ENCODE assay signal across 18 cellular contexts in genomic region chr2:134676960-134677359, GRCh38. TPM values are rescaled to one million over a fixed set of nuclear protein-coding genes. Genes with fewer than 3 reads are reported as not detected.
A peak's percentile ranks its signal among the peaks of the same experiment; 100 is the strongest.
DNase-seq lines count a peak whose midpoint lies in the region; ATAC-seq, FAIRE-seq and TF ChIP-seq lines count a peak whose summit lies in the region.
"Had no signal": no experiment of that assay in that cellular context is flagged by ENCODE, and none has a peak within 500 bp of the region (broad histone marks: within the 10 kb centered on the region; RNA-seq: fewer than 3 reads in every experiment).

No MANE protein-coding gene starts in this region.

- DNase-seq in right atrium auricular region (ENCODE audit: low spot score) (no peak), cardiac septum (ENCODE audit: low spot score) (no peak), immature natural killer cell (peak; percentile 25 to 42 (median 37)), small intestine (no peak)
- DNase-seq in T-helper 2 cell treated with Interferon-gamma antibody and Interleukin-4, amounts not matched to agents 5 μg/mL and 100 μg/mL, for 36 hours (ENCODE audit: low spot score): no peak
- DNase-seq: activated CD4-positive, alpha-beta T cell treated with anti-CD3 and anti-CD28 coated beads for 1 hour; brain microvascular endothelial cell; NCI-H1930; NCI-H510A; SHP77; T-helper 9 cell; testis had no signal

- H3K27me3 Mint-ChIP-seq in T-helper 2 cell treated with Interferon-gamma antibody and Interleukin-4, amounts not matched to agents 5 μg/mL and 100 μg/mL, for 36 hours (ENCODE audit: low read depth): peaks cover 40% of the 10 kb centered on the region
- H3K27me3 Mint-ChIP-seq in immature natural killer cell (ENCODE audit: low read depth in 3 of 3): peaks cover 2 to 4% (median 2%) of the 10 kb centered on the region in 3 donors
- peaks cover 4% of the 10 kb centered on the region for H3K27me3 Mint-ChIP-seq in stimulated activated naive CD8-positive, alpha-beta T cell treated with anti-CD3 and anti-CD28 coated beads, Interleukin-15, Interleukin-2, amounts not matched to agents 100 ng/mL and 50 ng/mL, for 24 hours
- H3K27me3 Mint-ChIP-seq: memory B cell had no signal

- H3K9me3 ChIP-seq in right atrium auricular region (no peaks in the 10 kb centered on the region), small intestine (ENCODE audit: control insufficient read depth, low read depth) (no peaks in the 10 kb centered on the region)
- H3K9me3 ChIP-seq: HAP-1, testis had no signal

- H3K36me3 Mint-ChIP-seq in T-helper 2 cell treated with Interferon-gamma antibody and Interleukin-4, amounts not matched to agents 5 μg/mL and 100 μg/mL, for 36 hours (ENCODE audit: low read depth): peaks cover 8% of the 10 kb centered on the region
- H3K36me3 Mint-ChIP-seq in immature natural killer cell: no peaks in the 10 kb centered on the region
- H3K36me3 Mint-ChIP-seq in stimulated activated naive CD8-positive, alpha-beta T cell treated with anti-CD3 and anti-CD28 coated beads, Interleukin-15, Interleukin-2, amounts not matched to agents 100 ng/mL and 50 ng/mL, for 24 hours (ENCODE audit: low read depth): no peaks in the 10 kb centered on the region
- H3K36me3 Mint-ChIP-seq: memory B cell had no signal

- H3K4me1 Mint-ChIP-seq in T-helper 2 cell treated with Interferon-gamma antibody and Interleukin-4, amounts not matched to agents 5 μg/mL and 100 μg/mL, for 36 hours (ENCODE audit: low read depth): peaks cover 53% of the 10 kb centered on the region
- peaks cover 75% of the 10 kb centered on the region in 2 donors for H3K4me1 Mint-ChIP-seq in immature natural killer cell
- peaks cover 40% of the 10 kb centered on the region for H3K4me1 Mint-ChIP-seq in stimulated activated naive CD8-positive, alpha-beta T cell treated with anti-CD3 and anti-CD28 coated beads, Interleukin-15, Interleukin-2, amounts not matched to agents 100 ng/mL and 50 ng/mL, for 24 hours (ENCODE audit: low read depth)

- H3K27ac Mint-ChIP-seq in T-helper 2 cell treated with Interferon-gamma antibody and Interleukin-4, amounts not matched to agents 5 μg/mL and 100 μg/mL, for 36 hours: no peak overlapping the region
- H3K27ac Mint-ChIP-seq in immature natural killer cell: peak overlapping the region; percentile 62 to 93 (median 86)
- H3K27ac Mint-ChIP-seq in stimulated activated naive CD8-positive, alpha-beta T cell treated with anti-CD3 and anti-CD28 coated beads, Interleukin-15, Interleukin-2, amounts not matched to agents 100 ng/mL and 50 ng/mL, for 24 hours: peak overlapping the region; percentile 42
- H3K27ac Mint-ChIP-seq: memory B cell had no signal

- H3K36me3 ChIP-seq in right atrium auricular region (no peaks in the 10 kb centered on the region), small intestine (ENCODE audit: control insufficient read depth in 2 of 2, insufficient read depth in 2 of 2, low read length in 2 of 2) (no peaks in the 10 kb centered on the region)
- H3K36me3 ChIP-seq: brain microvascular endothelial cell, HAP-1 had no signal

- no peaks in the 10 kb centered on the region for H3K27me3 ChIP-seq in right atrium auricular region
- no peaks in the 10 kb centered on the region for H3K27me3 ChIP-seq in small intestine (ENCODE audit: control insufficient read depth in 2 of 2, insufficient read depth in 2 of 2, low read length in 2 of 2)
- H3K27me3 ChIP-seq: brain microvascular endothelial cell, testis had no signal

- H3K4me3 ChIP-seq in right atrium auricular region (no peak overlapping the region), small intestine (ENCODE audit: low read depth in 1 of 2, low read length in 2 of 2) (no peak overlapping the region)
- H3K4me3 ChIP-seq: HAP-1, testis had no signal

- H3K27ac ChIP-seq in right atrium auricular region: peak overlapping the region; percentile 43 to 70
- H3K27ac ChIP-seq in small intestine (ENCODE audit: low read depth in 1 of 2, low read length in 1 of 2): no peak overlapping the region
- H3K27ac ChIP-seq: brain microvascular endothelial cell, testis had no signal

- H3K4me3 Mint-ChIP-seq in T-helper 2 cell treated with Interferon-gamma antibody and Interleukin-4, amounts not matched to agents 5 μg/mL and 100 μg/mL, for 36 hours: peak overlapping the region; percentile 50
- H3K4me3 Mint-ChIP-seq in immature natural killer cell: peak overlapping the region; percentile 52 to 81 (median 64)
- peak overlapping the region; percentile 3 for H3K4me3 Mint-ChIP-seq in stimulated activated naive CD8-positive, alpha-beta T cell treated with anti-CD3 and anti-CD28 coated beads, Interleukin-15, Interleukin-2, amounts not matched to agents 100 ng/mL and 50 ng/mL, for 24 hours
- H3K4me3 Mint-ChIP-seq: memory B cell had no signal

- ATAC-seq in HG03432 (IDR thresholded peaks at IDR 0.05; ENCODE audit: unreplicated experiment) (no peak), HG03439 (IDR thresholded peaks at IDR 0.05; ENCODE audit: unreplicated experiment) (no peak)
- ATAC-seq: esophagus mucosa had no signal

- WGBS in small intestine, 3 donors: 58 to 78% (median 72%) methylated on average over 12 of the region's 12 CpGs

- H3K4me1 ChIP-seq in right atrium auricular region: peaks cover 0 to 21% of the 10 kb centered on the region in 2 donors
- H3K4me1 ChIP-seq in small intestine (ENCODE audit: control insufficient read depth in 2 of 2, insufficient read depth in 1 of 2, low read depth in 1 of 2, low read length in 1 of 2): no peaks in the 10 kb centered on the region
- H3K4me1 ChIP-seq: HAP-1 had no signal

- H3K9me3 Mint-ChIP-seq in T-helper 2 cell treated with Interferon-gamma antibody and Interleukin-4, amounts not matched to agents 5 μg/mL and 100 μg/mL, for 36 hours: peaks cover 5% of the 10 kb centered on the region
- H3K9me3 Mint-ChIP-seq in immature natural killer cell: no peaks in the 10 kb centered on the region
- no peaks in the 10 kb centered on the region for H3K9me3 Mint-ChIP-seq in stimulated activated naive CD8-positive, alpha-beta T cell treated with anti-CD3 and anti-CD28 coated beads, Interleukin-15, Interleukin-2, amounts not matched to agents 100 ng/mL and 50 ng/mL, for 24 hours
- H3K9me3 Mint-ChIP-seq: memory B cell had no signal

- no peak for TF ChIP-seq CTCF in right atrium auricular region (IDR thresholded peaks at IDR 0.05)

- intact Hi-C loops in cardiac septum (cut with DNase I): no loop called here

- FAIRE-seq in small intestine (lab: Jason Lieb, UNC): no peak

RNA-seq across cellular contexts. Expression of gene TMEM163, which starts 41.8 kb away (rescaled TPM):
- 1 to 10 TPM; 3.1 to 8.9 TPM for total RNA-seq in right atrium auricular region
- 0.38 TPM for total RNA-seq in cardiac septum
- 1 to 10 TPM; 1.1 to 5.2 (median 2.8) TPM for polyA plus RNA-seq in immature natural killer cell
- under 1 TPM; 0.22 to 0.57 (median 0.54) TPM for polyA plus RNA-seq in small intestine

Comparison
In these comparisons a context has a peak if more than half of its experiments do, and no peak if none do; other contexts are left out.
1. DNase-seq: peak in immature natural killer cell (3 of 3); none in right atrium auricular region (single experiment), cardiac septum (single experiment), T-helper 2 cell treated with Interferon-gamma antibody and Interleukin-4, amounts not matched to agents 5 μg/mL and 100 μg/mL, for 36 hours (single experiment) and small intestine (single experiment).
2. H3K27ac ChIP-seq: peak in right atrium auricular region (2 of 2); none in small intestine (0 of 2).
3. H3K4me3 Mint-ChIP-seq: peak in every context shown above with its lines; median percentile 64 in immature natural killer cell; 50 in T-helper 2 cell treated with Interferon-gamma antibody and Interleukin-4, amounts not matched to agents 5 μg/mL and 100 μg/mL, for 36 hours; 3 in stimulated activated naive CD8-positive, alpha-beta T cell treated with anti-CD3 and anti-CD28 coated beads, Interleukin-15, Interleukin-2, amounts not matched to agents 100 ng/mL and 50 ng/mL, for 24 hours.